Comparison of ENCODE assay signal across 13 cellular contexts in the genomic region with DNA sequence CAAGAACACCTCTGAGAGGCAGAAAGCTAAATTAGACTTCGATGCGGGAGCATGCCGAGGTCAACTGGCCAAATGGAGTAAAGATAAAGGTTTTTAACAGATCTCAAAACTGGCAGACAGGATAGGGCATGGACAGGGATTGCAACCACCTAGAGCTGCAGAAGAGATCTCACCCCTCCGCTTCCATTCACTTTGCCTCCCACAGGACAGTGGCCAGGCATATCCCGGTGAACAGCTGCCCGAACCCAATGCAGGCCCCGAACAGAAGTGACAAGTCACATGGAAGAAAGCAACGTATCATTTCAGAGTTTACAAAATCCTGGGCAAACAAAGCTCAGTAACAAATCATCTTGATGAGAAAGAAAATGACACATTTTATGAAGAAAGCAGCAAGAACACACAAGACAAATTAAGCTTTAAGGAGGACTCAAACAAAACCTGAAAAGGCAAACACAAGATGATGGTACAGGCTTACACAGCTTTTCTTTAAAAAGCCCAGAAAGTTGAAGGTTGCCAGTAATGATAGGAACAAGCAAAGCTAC.
"Had no signal": no experiment of that assay in that cellular context is flagged by ENCODE, and none has a peak within 500 bp of the region (broad histone marks: within the 10 kb centered on the region; RNA-seq: fewer than 3 reads in every experiment).

No MANE protein-coding gene starts in this region.

- H3K36me3 ChIP-seq: thyroid gland had no signal

- H3K27me3 ChIP-seq: body of pancreas, foreskin keratinocyte, thyroid gland had no signal

- H3K4me3 ChIP-seq: body of pancreas, coronary artery, thyroid gland had no signal

- H3K9me3 ChIP-seq: body of pancreas, thyroid gland had no signal

- DNase-seq: activated CD4-positive, alpha-beta T cell treated with anti-CD3 and anti-CD28 coated beads for 4 hours; activated CD8-positive, alpha-beta memory T cell treated with anti-CD3 and anti-CD28 coated beads, Interleukin-2, amount 50 U/mL, for 48 hours; activated naive CD8-positive, alpha-beta T cell treated with anti-CD3 and anti-CD28 coated beads for 36 hours; amygdala; body of pancreas; central memory CD4-positive, alpha-beta T cell; effector CD4-positive, alpha-beta T cell; foreskin keratinocyte; T-cell; T1000; thyroid gland had no signal

- H3K27ac ChIP-seq: body of pancreas, coronary artery, foreskin keratinocyte, thyroid gland, VCaP had no signal
